Comparison of ENCODE assay signal across 10 cellular contexts in the genomic region with DNA sequence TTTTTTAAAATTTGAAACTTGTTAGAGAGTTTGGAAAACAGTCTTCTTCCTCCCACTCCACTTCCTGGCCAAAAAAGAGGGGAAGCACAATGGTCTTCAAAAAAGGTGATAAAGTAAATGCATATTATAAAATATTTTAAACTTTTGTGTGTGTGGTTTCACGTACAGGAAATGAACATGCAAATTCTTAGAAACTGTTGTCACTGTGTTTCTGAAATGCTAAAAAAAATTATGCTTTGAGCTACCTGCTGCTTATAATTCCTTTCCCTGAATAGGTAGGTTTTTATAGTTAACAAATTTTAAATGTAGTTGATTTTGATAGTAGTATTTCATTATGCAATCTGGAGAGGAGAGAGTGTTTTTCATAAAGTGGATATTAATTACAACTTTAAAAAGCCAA. TPM values are rescaled to one million over a fixed set of nuclear protein-coding genes. Genes with fewer than 3 reads are reported as not detected.
DNase-seq lines count a peak whose midpoint lies in the region; ATAC-seq and TF ChIP-seq lines count a peak whose summit lies in the region.
"Had no signal": no experiment of that assay in that cellular context is flagged by ENCODE, and none has a peak within 500 bp of the region (broad histone marks: within the 10 kb centered on the region; RNA-seq: fewer than 3 reads in every experiment).

No MANE protein-coding gene starts in this region.

- H3K36me3 Mint-ChIP-seq in activated CD8-positive, alpha-beta memory T cell treated with anti-CD3 and anti-CD28 coated beads, Interleukin-2, amount 10 ng/mL, durations not matched to agents 7 days and 5 days = peaks cover 35% of the 10 kb centered on the region

- H3K79me2 ChIP-seq in PC-9 (ENCODE audit: low read depth) = peaks cover 93% of the 10 kb centered on the region

- 0 to 8% (median 2%) methylated on average over 1 of the region's 1 CpG for WGBS in spleen, 5 donors

- H3K4me2 ChIP-seq in PC-9 = peak overlapping the region; percentile 81

- peaks cover 36% of the 10 kb centered on the region for H3K4me1 ChIP-seq in PC-9 (replicated peaks; ENCODE audit: insufficient read depth)
- peaks cover 36 to 89% (median 65%) of the 10 kb centered on the region in 6 donors for H3K4me1 ChIP-seq in spleen

- H3K27me3 Mint-ChIP-seq in activated CD8-positive, alpha-beta memory T cell treated with anti-CD3 and anti-CD28 coated beads, Interleukin-2, amount 10 ng/mL, durations not matched to agents 7 days and 5 days = no peaks in the 10 kb centered on the region

- H3F3A ChIP-seq in PC-9 (ENCODE audit: insufficient read depth, low read depth) = peaks cover 19% of the 10 kb centered on the region

- H3K4me1 Mint-ChIP-seq in activated CD8-positive, alpha-beta memory T cell treated with anti-CD3 and anti-CD28 coated beads, Interleukin-2, amount 10 ng/mL, durations not matched to agents 7 days and 5 days = peaks cover 38% of the 10 kb centered on the region

- no peak overlapping the region for H3K4me3 ChIP-seq in PC-9
- peak overlapping the region; percentile 96 for H3K4me3 ChIP-seq in coronary artery
- H3K4me3 ChIP-seq in spleen = peak overlapping the region in 5 of 8 donors; percentile 80 to 91 (median 85)

- peak overlapping the region; percentile 96 for H3K27ac Mint-ChIP-seq in activated CD8-positive, alpha-beta memory T cell treated with anti-CD3 and anti-CD28 coated beads, Interleukin-2, amount 10 ng/mL, durations not matched to agents 7 days and 5 days

- H3K27me3 ChIP-seq in PC-9 (ENCODE audit: insufficient read depth, low read depth) = no peaks in the 10 kb centered on the region
- no peaks in the 10 kb centered on the region for H3K27me3 ChIP-seq in spleen (replicated peaks in 1 of 7)
- H3K27me3 ChIP-seq: left lung had no signal

- CTCF ChIA-PET in activated CD8-positive, alpha-beta memory T cell treated with anti-CD3 and anti-CD28 coated beads, Interleukin-2, amount 10 ng/mL, durations not matched to agents 7 days and 5 days (lab: Charles Lee) = interaction anchor here (0.7 to 3.4 kb wide), 3 partner anchors 10 to 72 kb away, joined by 3 to 21 read pairs (median 5); a partner anchor contains a TSS
- CTCF ChIA-PET in PC-9 (lab: Charles Lee) = no interaction called here

- H3K4me3 Mint-ChIP-seq in activated CD8-positive, alpha-beta memory T cell treated with anti-CD3 and anti-CD28 coated beads, Interleukin-2, amount 10 ng/mL, durations not matched to agents 7 days and 5 days = peak overlapping the region; percentile 98

- no peak for DNase-seq in activated CD8-positive, alpha-beta memory T cell treated with anti-CD3 and anti-CD28 coated beads, Interleukin-2, amount 10 ng/mL, durations not matched to agents 7 days and 5 days
- DNase-seq in activated CD8-positive, alpha-beta memory T cell treated with anti-CD3 and anti-CD28 coated beads for 24 hours = no peak
- DNase-seq in PC-9 (no peak), coronary artery (ENCODE audit: low spot score) (no peak), spleen (no peak), EL (no peak), SW 1271 (lab: John Stamatoyannopoulos, UW) (no peak)
- no peak for DNase-seq in stimulated activated CD4-positive, alpha-beta T cell treated with anti-CD3 and anti-CD28 coated beads, Interleukin-12 subunit alpha, Interleukin-12 subunit beta, amount 100 ng/mL, for 4 hours
- DNase-seq: left lung, NCI-H774 had no signal

- BruUV-seq in PC-9 (replicated peaks; lab: Mats Ljungman, UMichigan) = no TSS peak

- intact Hi-C loops in PC-9 (cut with micrococcal nuclease; ENCODE audit: unreplicated experiment) = no loop called here
- intact Hi-C loops in spleen (cut with DNase I; ENCODE audit: low total_unique reads) = no loop called here

- no peak for ATAC-seq in activated CD8-positive, alpha-beta memory T cell treated with anti-CD3 and anti-CD28 coated beads, Interleukin-2, amount 10 ng/mL, durations not matched to agents 7 days and 5 days
- ATAC-seq: left lung had no signal

- peaks cover 5% of the 10 kb centered on the region; the same call in 1 of the 2 replicates for H3K36me3 ChIP-seq in PC-9 (ENCODE audit: low read depth)
- no peaks in the 10 kb centered on the region for H3K36me3 ChIP-seq in spleen
- H3K36me3 ChIP-seq: left lung had no signal

- H3K9me3 Mint-ChIP-seq in activated CD8-positive, alpha-beta memory T cell treated with anti-CD3 and anti-CD28 coated beads, Interleukin-2, amount 10 ng/mL, durations not matched to agents 7 days and 5 days (ENCODE audit: low read depth) = no peaks in the 10 kb centered on the region

- H2AFZ ChIP-seq in PC-9 = no peak overlapping the region

- H3K9me3 ChIP-seq in PC-9 (ENCODE audit: insufficient read depth, low read depth) = no peaks in the 10 kb centered on the region
- peaks cover 0 to 7% (median 0%) of the 10 kb centered on the region in 8 donors for H3K9me3 ChIP-seq in spleen
- H3K9me3 ChIP-seq: left lung had no signal

- TF ChIP-seq CTCF in PC-9 (conservative IDR thresholded peaks at IDR 0.05) (no peak), coronary artery (IDR thresholded peaks at IDR 0.05) (no peak), spleen (IDR thresholded peaks at IDR 0.05 in 8 of 11, conservative IDR thresholded peaks at IDR 0.05 in 3 of 11) (no peak)

- H4K20me1 ChIP-seq in PC-9 (ENCODE audit: insufficient read depth) = peaks cover 4% of the 10 kb centered on the region; the same call in 1 of the 2 replicates

- no peak for TF ChIP-seq POLR2A in spleen (IDR thresholded peaks at IDR 0.05)

- H3K9me2 ChIP-seq in PC-9 (ENCODE audit: insufficient read depth) = no peaks in the 10 kb centered on the region

- POLR2A ChIA-PET in PC-9 (lab: Charles Lee; ENCODE audit: unreplicated experiment) = interaction anchor here (0.7 kb wide), 1 partner anchor 382 kb away, joined by 8 read pairs; no protein-coding TSS in a partner anchor

- H3K27ac ChIP-seq in PC-9 = no peak overlapping the region
- peak overlapping the region in 1 of 2 donors; percentile 5 for H3K27ac ChIP-seq in coronary artery
- peak overlapping the region in 7 of 8 donors; percentile 69 to 98 (median 95) for H3K27ac ChIP-seq in spleen

RNA-seq across cellular contexts. Expression of a gene that starts 3.0 kb away (rescaled TPM):
- total RNA-seq in activated CD8-positive, alpha-beta memory T cell treated with anti-CD3 and anti-CD28 coated beads, Interleukin-2, amount 10 ng/mL, durations not matched to agents 7 days and 5 days = 10 to 100 TPM; 76.8 to 78.6 TPM
- 38.8 and 45.7 TPM in 2 replicates for total RNA-seq in PC-9 (2021)
- 100 to 1,000 TPM in 2 of 7 donors, 10 to 100 TPM in 5; 62.2 to 142 (median 77.2) TPM for total RNA-seq in spleen
- 10 to 100 TPM; 27.2 to 41.8 (median 28.0) TPM for polyA plus RNA-seq in spleen

RNA-seq across cellular contexts. Expression of a gene that starts 3.5 kb away (rescaled TPM):
- total RNA-seq in activated CD8-positive, alpha-beta memory T cell treated with anti-CD3 and anti-CD28 coated beads, Interleukin-2, amount 10 ng/mL, durations not matched to agents 7 days and 5 days = 10 to 100 TPM; 44.7 to 48.6 TPM
- 34.4 and 40.8 TPM in 2 replicates for total RNA-seq in PC-9 (2021)
- 10 to 100 TPM; 16.4 to 30.0 (median 21.2) TPM for total RNA-seq in spleen
- 10 to 100 TPM; 27.9 to 31.1 (median 29.9) TPM for polyA plus RNA-seq in spleen
